In genomic region chr5:14873093-14873492, GRCh38 we compare ENCODE assay signal across 9 cellular contexts. TPM values are rescaled to one million over a fixed set of nuclear protein-coding genes. Genes with fewer than 3 reads are reported as not detected.
A peak's percentile ranks its signal among the peaks of the same experiment; 100 is the strongest.
DNase-seq lines count a peak whose midpoint lies in the region; ATAC-seq, FAIRE-seq and TF ChIP-seq lines count a peak whose summit lies in the region.
"Had no signal": no experiment of that assay in that cellular context is flagged by ENCODE, and none has a peak within 500 bp of the region (broad histone marks: within the 10 kb centered on the region; RNA-seq: fewer than 3 reads in every experiment).

No MANE protein-coding gene starts in this region.

- no peaks in the 10 kb centered on the region for H3K36me3 ChIP-seq in keratinocyte (ENCODE audit: control insufficient read depth in 2 of 2, extremely low read depth in 1 of 2, insufficient read depth in 2 of 2, low read length in 2 of 2)

- peaks cover 15% of the 10 kb centered on the region for H3K4me1 ChIP-seq in keratinocyte (ENCODE audit: control insufficient read depth, extremely low read depth, insufficient read depth, low read length)

- dilution Hi-C loops in keratinocyte (cut with MboI; ENCODE audit: extremely low pct_ligation_motif_present, low sequenced_read_pairs): no loop called here

- H2AFZ ChIP-seq in keratinocyte (ENCODE audit: control insufficient read depth, low read length): no peak overlapping the region

- H3K9ac ChIP-seq in keratinocyte (ENCODE audit: control insufficient read depth, extremely low read depth, insufficient read depth, low read length): no peak overlapping the region

- H3K27ac Mint-ChIP-seq in T-helper 2 cell treated with Interferon-gamma antibody and Interleukin-4, amounts not matched to agents 5 μg/mL and 100 μg/mL, for 36 hours: peak overlapping the region; percentile 92
- H3K27ac Mint-ChIP-seq in stimulated activated naive CD8-positive, alpha-beta T cell treated with anti-CD3 and anti-CD28 coated beads, Interleukin-15, Interleukin-2, amounts not matched to agents 100 ng/mL and 50 ng/mL, for 24 hours: peak overlapping the region; percentile 86

- H3K36me3 Mint-ChIP-seq in T-helper 2 cell treated with Interferon-gamma antibody and Interleukin-4, amounts not matched to agents 5 μg/mL and 100 μg/mL, for 36 hours (ENCODE audit: low read depth): peaks cover 5% of the 10 kb centered on the region
- peaks cover 12% of the 10 kb centered on the region for H3K36me3 Mint-ChIP-seq in stimulated activated naive CD8-positive, alpha-beta T cell treated with anti-CD3 and anti-CD28 coated beads, Interleukin-15, Interleukin-2, amounts not matched to agents 100 ng/mL and 50 ng/mL, for 24 hours (ENCODE audit: low read depth)

- H4K20me1 ChIP-seq in keratinocyte (ENCODE audit: control insufficient read depth, extremely low read depth, insufficient read depth, low read length): no peaks in the 10 kb centered on the region

- H3K4me3 Mint-ChIP-seq in T-helper 2 cell treated with Interferon-gamma antibody and Interleukin-4, amounts not matched to agents 5 μg/mL and 100 μg/mL, for 36 hours: no peak overlapping the region
- peak overlapping the region; percentile 86 for H3K4me3 Mint-ChIP-seq in stimulated activated naive CD8-positive, alpha-beta T cell treated with anti-CD3 and anti-CD28 coated beads, Interleukin-15, Interleukin-2, amounts not matched to agents 100 ng/mL and 50 ng/mL, for 24 hours

- H3K27me3 Mint-ChIP-seq in T-helper 2 cell treated with Interferon-gamma antibody and Interleukin-4, amounts not matched to agents 5 μg/mL and 100 μg/mL, for 36 hours (ENCODE audit: low read depth): peaks cover 23% of the 10 kb centered on the region
- H3K27me3 Mint-ChIP-seq in stimulated activated naive CD8-positive, alpha-beta T cell treated with anti-CD3 and anti-CD28 coated beads, Interleukin-15, Interleukin-2, amounts not matched to agents 100 ng/mL and 50 ng/mL, for 24 hours: peaks cover 5% of the 10 kb centered on the region

- no peaks in the 10 kb centered on the region for H3K27me3 ChIP-seq in keratinocyte (ENCODE audit: control insufficient read depth, extremely low read depth, insufficient read depth, low read length)

- ATAC-seq in HG03460 (IDR thresholded peaks at IDR 0.05; ENCODE audit: unreplicated experiment) (no peak), HG03135 (IDR thresholded peaks at IDR 0.05; ENCODE audit: unreplicated experiment) (no peak)

- H3K4me1 Mint-ChIP-seq in T-helper 2 cell treated with Interferon-gamma antibody and Interleukin-4, amounts not matched to agents 5 μg/mL and 100 μg/mL, for 36 hours (ENCODE audit: low read depth): peaks cover 23% of the 10 kb centered on the region
- H3K4me1 Mint-ChIP-seq in stimulated activated naive CD8-positive, alpha-beta T cell treated with anti-CD3 and anti-CD28 coated beads, Interleukin-15, Interleukin-2, amounts not matched to agents 100 ng/mL and 50 ng/mL, for 24 hours (ENCODE audit: low read depth): peaks cover 37% of the 10 kb centered on the region

- DNase-seq in activated CD8-positive, alpha-beta memory T cell treated with anti-CD3 and anti-CD28 coated beads, Interleukin-2, amount 50 U/mL, for 4 hours: peak; percentile 27
- no peak for DNase-seq in activated CD8-positive, alpha-beta memory T cell treated with anti-CD3 and anti-CD28 coated beads for 24 hours
- DNase-seq in T-helper 2 cell treated with Interferon-gamma antibody and Interleukin-4, amounts not matched to agents 5 μg/mL and 100 μg/mL, for 36 hours (ENCODE audit: low spot score): no peak
- DNase-seq in keratinocyte (ENCODE audit: low read depth, low spot score) (no peak), T-helper 1 cell (no peak)

- H3K4me3 ChIP-seq in keratinocyte (ENCODE audit: control insufficient read depth in 2 of 3, extremely low read depth in 1 of 3, insufficient read depth in 2 of 3, low read depth in 1 of 3, low read length in 3 of 3): no peak overlapping the region

- no peak for TF ChIP-seq CTCF in keratinocyte (optimal IDR thresholded peaks at IDR 0.05 in 1 of 3, IDR thresholded peaks at IDR 0.05 in 1 of 3, conservative IDR thresholded peaks at IDR 0.05 in 1 of 3; ENCODE audit: extremely low read depth in 1 of 3, insufficient read depth in 2 of 3, low read length in 3 of 3)

- no peaks in the 10 kb centered on the region for H3K9me3 Mint-ChIP-seq in T-helper 2 cell treated with Interferon-gamma antibody and Interleukin-4, amounts not matched to agents 5 μg/mL and 100 μg/mL, for 36 hours
- no peaks in the 10 kb centered on the region for H3K9me3 Mint-ChIP-seq in stimulated activated naive CD8-positive, alpha-beta T cell treated with anti-CD3 and anti-CD28 coated beads, Interleukin-15, Interleukin-2, amounts not matched to agents 100 ng/mL and 50 ng/mL, for 24 hours

- no peaks in the 10 kb centered on the region for H3K79me2 ChIP-seq in keratinocyte (ENCODE audit: control insufficient read depth, insufficient read depth, low read length)

- FAIRE-seq in keratinocyte (lab: Jason Lieb, UNC): no peak

- H3K9me1 ChIP-seq in keratinocyte (ENCODE audit: control insufficient read depth, extremely low read depth, insufficient read depth, low read length): no peaks in the 10 kb centered on the region

- no peaks in the 10 kb centered on the region for H3K9me3 ChIP-seq in keratinocyte (ENCODE audit: control insufficient read depth, low read depth, low read length)
- H3K9me3 ChIP-seq: mucosa of descending colon had no signal

- H3K27ac ChIP-seq in keratinocyte (ENCODE audit: control insufficient read depth, insufficient read depth, low read length): no peak overlapping the region

- peak overlapping the region; percentile 75 for H3K4me2 ChIP-seq in keratinocyte (ENCODE audit: control insufficient read depth, extremely low read depth, insufficient read depth, low read depth, low read length)

RNA-seq across cellular contexts. Expression of gene ANKH, which starts 1.5 kb away (rescaled TPM):
- 12.6 to 13.8 TPM (median 12.9 TPM) in 3 replicates for polyA plus RNA-seq in keratinocyte
- polyA plus RNA-seq in keratinocyte (2011; ENCODE audit: low read depth): 13.3 TPM
- polyA plus RNA-seq in keratinocyte (2011; cell fraction: cytosol; rRNA removed): 15.0 and 17.8 TPM in 2 replicates
- 13.0 and 14.4 TPM in 2 replicates for polyA plus RNA-seq in keratinocyte (2011; cell fraction: nucleus; rRNA removed)
- 17.4 and 28.5 TPM in 2 replicates for polyA plus RNA-seq in keratinocyte (2012; ENCODE audit: low replicate concordance)
- polyA minus RNA-seq in keratinocyte: 16.8 to 45.6 TPM (median 19.3 TPM) in 3 replicates
- polyA minus RNA-seq in keratinocyte (2011; cell fraction: cytosol; rRNA and poly(A)+ RNA removed): 14.6 TPM
- 9.7 and 15.7 TPM in 2 replicates for polyA minus RNA-seq in keratinocyte (2011; cell fraction: nucleus; rRNA and poly(A)+ RNA removed)
